ENCODE assay signal across 1 cellular context in genomic region chr1:89882348-89883029, GRCh38.
TF ChIP-seq lines count a peak whose summit lies in the region.

No MANE protein-coding gene starts in this region.

TF ChIP-seq in WTC11, 78 proteins besides CTCF, POLR2A, EP300 and RAD21 (continued from another document):
- no peak for TF ChIP-seq ARID4B (CRISPR knock-in tag; IDR thresholded peaks at IDR 0.05; ENCODE audit: borderline replicate concordance)
- TF ChIP-seq ATF6 (CRISPR knock-in tag; IDR thresholded peaks at IDR 0.05) = no peak
- TF ChIP-seq TEAD4 (CRISPR knock-in tag; IDR thresholded peaks at IDR 0.05) = no peak
- TF ChIP-seq ZNF138 (CRISPR knock-in tag; conservative IDR thresholded peaks at IDR 0.05) = no peak
- TF ChIP-seq FOXP1 (CRISPR knock-in tag; IDR thresholded peaks at IDR 0.05; ENCODE audit: borderline replicate concordance) = no peak
- no peak for TF ChIP-seq ZNF263 (CRISPR knock-in tag; IDR thresholded peaks at IDR 0.05; ENCODE audit: low read depth)
- no peak for TF ChIP-seq ESRRA (CRISPR knock-in tag; IDR thresholded peaks at IDR 0.05; ENCODE audit: borderline replicate concordance)
- no peak for TF ChIP-seq ZNF281 (CRISPR knock-in tag; IDR thresholded peaks at IDR 0.05)
- no peak for TF ChIP-seq AR (CRISPR knock-in tag; IDR thresholded peaks at IDR 0.05)
- TF ChIP-seq NFATC4 (CRISPR knock-in tag; IDR thresholded peaks at IDR 0.05) = no peak
